In the genomic region with DNA sequence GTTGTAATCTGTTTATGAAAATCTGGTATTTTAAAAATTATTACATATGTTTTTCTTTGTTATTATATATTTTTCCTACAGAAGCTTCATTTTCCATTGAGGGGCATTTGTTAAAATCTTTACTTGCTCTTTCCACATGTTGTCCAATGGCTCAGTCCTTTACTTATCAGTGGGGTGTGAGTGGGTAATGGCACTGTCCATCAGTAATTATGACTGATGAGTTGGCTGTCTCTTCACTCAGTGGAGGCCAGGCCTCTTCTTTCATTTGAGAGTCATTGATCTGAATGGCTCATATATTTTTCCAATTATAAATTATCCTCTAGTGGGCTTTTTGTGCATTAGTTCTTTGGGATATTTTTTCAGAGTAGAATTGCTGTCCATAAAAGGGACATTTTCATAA, we compare ENCODE assay signal across 2 cellular contexts.
A peak's percentile ranks its signal among the peaks of the same experiment; 100 is the strongest.
TF ChIP-seq lines count a peak whose summit lies in the region.

No MANE protein-coding gene starts in this region.

TF ChIP-seq in K562, 482 proteins besides CTCF, POLR2A, EP300 and RAD21:
- TF ChIP-seq NELFE (IDR thresholded peaks at IDR 0.05; ENCODE audit: insufficient read depth, insufficient read length) (no peak), NFE2 (IDR thresholded peaks at IDR 0.05; ENCODE audit: low read depth) (no peak), GTF2F1 (IDR thresholded peaks at IDR 0.05; ENCODE audit: low read depth, low read length) (no peak), CEBPG (CRISPR knock-in tag; IDR thresholded peaks at IDR 0.05) (no peak), CEBPG (tag; conservative IDR thresholded peaks at IDR 0.05 in 1 of 2, IDR thresholded peaks at IDR 0.05 in 1 of 2) (no peak), SPI1 (IDR thresholded peaks at IDR 0.05; ENCODE audit: borderline replicate concordance, low read depth, low read length) (no peak), PPARD (CRISPR knock-in tag; IDR thresholded peaks at IDR 0.05) (no peak), SMC3 (conservative IDR thresholded peaks at IDR 0.05; ENCODE audit: insufficient read depth, low read depth, low read length) (no peak), NCOA2 (IDR thresholded peaks at IDR 0.05; ENCODE audit: partially characterized antibody in 2 of 2) (no peak), ELF2 (CRISPR knock-in tag; IDR thresholded peaks at IDR 0.05) (no peak), NRF1 (conservative IDR thresholded peaks at IDR 0.05 in 1 of 2, IDR thresholded peaks at IDR 0.05 in 1 of 2) (no peak), GABPB1 (CRISPR knock-in tag; IDR thresholded peaks at IDR 0.05) (no peak)
- TF ChIP-seq, protein P1, sequence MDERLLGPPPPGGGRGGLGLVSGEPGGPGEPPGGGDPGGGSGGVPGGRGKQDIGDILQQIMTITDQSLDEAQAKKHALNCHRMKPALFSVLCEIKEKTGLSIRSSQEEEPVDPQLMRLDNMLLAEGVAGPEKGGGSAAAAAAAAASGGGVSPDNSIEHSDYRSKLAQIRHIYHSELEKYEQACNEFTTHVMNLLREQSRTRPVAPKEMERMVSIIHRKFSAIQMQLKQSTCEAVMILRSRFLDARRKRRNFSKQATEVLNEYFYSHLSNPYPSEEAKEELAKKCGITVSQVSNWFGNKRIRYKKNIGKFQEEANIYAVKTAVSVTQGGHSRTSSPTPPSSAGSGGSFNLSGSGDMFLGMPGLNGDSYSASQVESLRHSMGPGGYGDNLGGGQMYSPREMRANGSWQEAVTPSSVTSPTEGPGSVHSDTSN (CRISPR knock-in tag; IDR thresholded peaks at IDR 0.05; ENCODE audit: low read depth), result no peak
- TF ChIP-seq, protein P1 (tag; conservative IDR thresholded peaks at IDR 0.05; ENCODE audit: low read depth), result peak; percentile 49; the same call in 1 of the 2 replicates
- TF ChIP-seq, protein P2, sequence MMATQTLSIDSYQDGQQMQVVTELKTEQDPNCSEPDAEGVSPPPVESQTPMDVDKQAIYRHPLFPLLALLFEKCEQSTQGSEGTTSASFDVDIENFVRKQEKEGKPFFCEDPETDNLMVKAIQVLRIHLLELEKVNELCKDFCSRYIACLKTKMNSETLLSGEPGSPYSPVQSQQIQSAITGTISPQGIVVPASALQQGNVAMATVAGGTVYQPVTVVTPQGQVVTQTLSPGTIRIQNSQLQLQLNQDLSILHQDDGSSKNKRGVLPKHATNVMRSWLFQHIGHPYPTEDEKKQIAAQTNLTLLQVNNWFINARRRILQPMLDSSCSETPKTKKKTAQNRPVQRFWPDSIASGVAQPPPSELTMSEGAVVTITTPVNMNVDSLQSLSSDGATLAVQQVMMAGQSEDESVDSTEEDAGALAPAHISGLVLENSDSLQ (IDR thresholded peaks at IDR 0.05), result peak; percentile 90
- TF ChIP-seq, protein P3, sequence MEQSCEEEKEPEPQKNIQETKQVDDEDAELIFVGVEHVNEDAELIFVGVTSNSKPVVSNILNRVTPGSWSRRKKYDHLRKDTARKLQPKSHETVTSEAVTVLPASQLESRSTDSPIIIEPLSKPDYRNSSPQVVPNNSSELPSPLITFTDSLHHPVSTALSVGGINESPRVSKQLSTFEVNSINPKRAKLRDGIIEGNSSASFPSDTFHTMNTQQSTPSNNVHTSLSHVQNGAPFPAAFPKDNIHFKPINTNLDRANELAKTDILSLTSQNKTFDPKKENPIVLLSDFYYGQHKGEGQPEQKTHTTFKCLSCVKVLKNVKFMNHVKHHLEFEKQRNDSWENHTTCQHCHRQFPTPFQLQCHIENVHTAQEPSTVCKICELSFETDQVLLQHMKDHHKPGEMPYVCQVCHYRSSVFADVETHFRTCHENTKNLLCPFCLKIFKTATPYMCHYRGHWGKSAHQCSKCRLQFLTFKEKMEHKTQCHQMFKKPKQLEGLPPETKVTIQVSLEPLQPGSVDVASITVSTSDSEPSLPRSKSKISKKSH (CRISPR knock-in tag; IDR thresholded peaks at IDR 0.05), result no peak
- TF ChIP-seq, protein P4, sequence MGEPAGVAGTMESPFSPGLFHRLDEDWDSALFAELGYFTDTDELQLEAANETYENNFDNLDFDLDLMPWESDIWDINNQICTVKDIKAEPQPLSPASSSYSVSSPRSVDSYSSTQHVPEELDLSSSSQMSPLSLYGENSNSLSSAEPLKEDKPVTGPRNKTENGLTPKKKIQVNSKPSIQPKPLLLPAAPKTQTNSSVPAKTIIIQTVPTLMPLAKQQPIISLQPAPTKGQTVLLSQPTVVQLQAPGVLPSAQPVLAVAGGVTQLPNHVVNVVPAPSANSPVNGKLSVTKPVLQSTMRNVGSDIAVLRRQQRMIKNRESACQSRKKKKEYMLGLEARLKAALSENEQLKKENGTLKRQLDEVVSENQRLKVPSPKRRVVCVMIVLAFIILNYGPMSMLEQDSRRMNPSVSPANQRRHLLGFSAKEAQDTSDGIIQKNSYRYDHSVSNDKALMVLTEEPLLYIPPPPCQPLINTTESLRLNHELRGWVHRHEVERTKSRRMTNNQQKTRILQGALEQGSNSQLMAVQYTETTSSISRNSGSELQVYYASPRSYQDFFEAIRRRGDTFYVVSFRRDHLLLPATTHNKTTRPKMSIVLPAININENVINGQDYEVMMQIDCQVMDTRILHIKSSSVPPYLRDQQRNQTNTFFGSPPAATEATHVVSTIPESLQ (CRISPR knock-in tag; IDR thresholded peaks at IDR 0.05), result no peak

TF ChIP-seq in neural cell, 6 proteins besides CTCF, POLR2A, EP300 and RAD21:
- no peak for TF ChIP-seq EZH2 (IDR thresholded peaks at IDR 0.05; ENCODE audit: borderline replicate concordance, insufficient read depth, low read length, poor library complexity, severe bottlenecking)
- no peak for TF ChIP-seq MXI1 (conservative IDR thresholded peaks at IDR 0.05; ENCODE audit: poor library complexity, severe bottlenecking)
- TF ChIP-seq SMC3 (conservative IDR thresholded peaks at IDR 0.05; ENCODE audit: poor library complexity), result no peak
- TF ChIP-seq POLR2AphosphoS5 (IDR thresholded peaks at IDR 0.05), result no peak
- no peak for TF ChIP-seq TAF1 (IDR thresholded peaks at IDR 0.05; ENCODE audit: low read depth)
- TF ChIP-seq, protein P5, sequence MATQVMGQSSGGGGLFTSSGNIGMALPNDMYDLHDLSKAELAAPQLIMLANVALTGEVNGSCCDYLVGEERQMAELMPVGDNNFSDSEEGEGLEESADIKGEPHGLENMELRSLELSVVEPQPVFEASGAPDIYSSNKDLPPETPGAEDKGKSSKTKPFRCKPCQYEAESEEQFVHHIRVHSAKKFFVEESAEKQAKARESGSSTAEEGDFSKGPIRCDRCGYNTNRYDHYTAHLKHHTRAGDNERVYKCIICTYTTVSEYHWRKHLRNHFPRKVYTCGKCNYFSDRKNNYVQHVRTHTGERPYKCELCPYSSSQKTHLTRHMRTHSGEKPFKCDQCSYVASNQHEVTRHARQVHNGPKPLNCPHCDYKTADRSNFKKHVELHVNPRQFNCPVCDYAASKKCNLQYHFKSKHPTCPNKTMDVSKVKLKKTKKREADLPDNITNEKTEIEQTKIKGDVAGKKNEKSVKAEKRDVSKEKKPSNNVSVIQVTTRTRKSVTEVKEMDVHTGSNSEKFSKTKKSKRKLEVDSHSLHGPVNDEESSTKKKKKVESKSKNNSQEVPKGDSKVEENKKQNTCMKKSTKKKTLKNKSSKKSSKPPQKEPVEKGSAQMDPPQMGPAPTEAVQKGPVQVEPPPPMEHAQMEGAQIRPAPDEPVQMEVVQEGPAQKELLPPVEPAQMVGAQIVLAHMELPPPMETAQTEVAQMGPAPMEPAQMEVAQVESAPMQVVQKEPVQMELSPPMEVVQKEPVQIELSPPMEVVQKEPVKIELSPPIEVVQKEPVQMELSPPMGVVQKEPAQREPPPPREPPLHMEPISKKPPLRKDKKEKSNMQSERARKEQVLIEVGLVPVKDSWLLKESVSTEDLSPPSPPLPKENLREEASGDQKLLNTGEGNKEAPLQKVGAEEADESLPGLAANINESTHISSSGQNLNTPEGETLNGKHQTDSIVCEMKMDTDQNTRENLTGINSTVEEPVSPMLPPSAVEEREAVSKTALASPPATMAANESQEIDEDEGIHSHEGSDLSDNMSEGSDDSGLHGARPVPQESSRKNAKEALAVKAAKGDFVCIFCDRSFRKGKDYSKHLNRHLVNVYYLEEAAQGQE (IDR thresholded peaks at IDR 0.05; ENCODE audit: borderline replicate concordance), result no peak
